Comparison of ENCODE assay signal across 12 cellular contexts in genomic region chr10:5893321-5893720, GRCh38.
"Had no signal": no experiment of that assay in that cellular context is flagged by ENCODE, and none has a peak within 500 bp of the region (broad histone marks: within the 10 kb centered on the region; RNA-seq: fewer than 3 reads in every experiment).

No MANE protein-coding gene starts in this region.

- H3K9me3 Mint-ChIP-seq: naive B cell had no signal

- H3K27me3 Mint-ChIP-seq: activated CD8-positive, alpha-beta memory T cell treated with anti-CD3 and anti-CD28 coated beads, Interleukin-2, amount 10 ng/mL, durations not matched to agents 7 days and 5 days; activated naive CD8-positive, alpha-beta T cell treated with anti-CD3 and anti-CD28 coated beads for 36 hours; activated T-cell treated with anti-CD3 and anti-CD28 coated beads, Interleukin-2, amount 50 U/mL, for 24 hours; naive B cell had no signal

- H3K4me3 Mint-ChIP-seq: activated CD8-positive, alpha-beta memory T cell treated with anti-CD3 and anti-CD28 coated beads, Interleukin-2, amount 10 ng/mL, durations not matched to agents 7 days and 5 days had no signal

- ATAC-seq: activated CD8-positive, alpha-beta memory T cell treated with anti-CD3 and anti-CD28 coated beads, Interleukin-2, amount 10 ng/mL, durations not matched to agents 7 days and 5 days had no signal

- DNase-seq: activated CD4-positive, alpha-beta T cell treated with anti-CD3 and anti-CD28 coated beads, Interleukin-2, amount 50 U/mL, for 48 hours; activated CD4-positive, CD25-positive, alpha-beta regulatory T cell treated with anti-CD3 and anti-CD28 coated beads, Interleukin-2, amount 50 U/mL, for 72 hours; activated CD8-positive, alpha-beta memory T cell treated with anti-CD3 and anti-CD28 coated beads, Interleukin-2, amount 10 ng/mL, durations not matched to agents 7 days and 5 days; activated naive CD8-positive, alpha-beta T cell treated with anti-CD3 and anti-CD28 coated beads for 36 hours; activated T-cell treated with anti-CD3 and anti-CD28 coated beads, Interleukin-2, amount 50 U/mL, for 24 hours; effector CD4-positive, alpha-beta T cell; naive B cell; stimulated activated CD4-positive, alpha-beta T cell treated with anti-CD3 and anti-CD28 coated beads, Interleukin-4, amount 100 ng/mL, for 24 hours; T-helper 2 cell had no signal

- H3K27ac Mint-ChIP-seq: activated CD8-positive, alpha-beta memory T cell treated with anti-CD3 and anti-CD28 coated beads, Interleukin-2, amount 10 ng/mL, durations not matched to agents 7 days and 5 days; activated naive CD8-positive, alpha-beta T cell treated with anti-CD3 and anti-CD28 coated beads for 36 hours; activated T-cell treated with anti-CD3 and anti-CD28 coated beads, Interleukin-2, amount 50 U/mL, for 24 hours had no signal

- FAIRE-seq: bronchial epithelial cell, colon, TTC549 had no signal
